ENCODE assay signal across 8 cellular contexts in genomic region chr21:36699026-36699545, GRCh38. TPM values are rescaled to one million over a fixed set of nuclear protein-coding genes. Genes with fewer than 3 reads are reported as not detected.
DNase-seq lines count a peak whose midpoint lies in the region; ATAC-seq and TF ChIP-seq lines count a peak whose summit lies in the region.

Gene SIM2, plus strand, starts transcription at chr21:36699115. Its CDS starts 632 bp downstream, at chr21:36699747.

- DNase-seq in SK-N-SH = peak; percentile 58
- DNase-seq in NT2/D1 (ENCODE audit: low read depth, low spot score) = no peak
- peak; percentile 30 for DNase-seq in fibroblast of mammary gland (ENCODE audit: low read depth)
- DNase-seq in sigmoid colon = no peak
- no peak for DNase-seq in Karpas-422
- no peak for DNase-seq in putamen (ENCODE audit: low spot score)

- intact Hi-C loops in sigmoid colon (cut with DNase I) = no loop called here

- no CpG with 5 or more reads among the region's 64 CpGs for WGBS in SK-N-SH (ENCODE audit: low lambda C conversion rate)
- 1 to 2% methylated on average over 64 of the region's 64 CpGs for whole genome bisulfite sequencing in sigmoid colon, 2 donors

- H3K9me2 ChIP-seq in SK-N-SH (no peaks in the 10 kb centered on the region), Karpas-422 (replicated peaks; ENCODE audit: insufficient read depth, low read length) (no peaks in the 10 kb centered on the region)

- H3K36me3 ChIP-seq in SK-N-SH (replicated peaks in 1 of 2; ENCODE audit: control insufficient read depth in 1 of 2, insufficient read depth in 2 of 2, low read length in 1 of 2) (no peaks in the 10 kb centered on the region), NT2/D1 (ENCODE audit: insufficient read depth, insufficient read length, low read length) (no peaks in the 10 kb centered on the region), sigmoid colon (no peaks in the 10 kb centered on the region), Karpas-422 (ENCODE audit: insufficient read depth, low read length) (no peaks in the 10 kb centered on the region)

- ATAC-seq in SK-N-SH treated with all-trans-retinoic acid at 6 μM for 48 hours = no peak
- no peak for ATAC-seq in GM18511 (IDR thresholded peaks at IDR 0.05; ENCODE audit: unreplicated experiment)

- no peak within 1 kb of the TSS for H3K9ac ChIP-seq in SK-N-SH
- peak within 1 kb of the TSS; percentile 72 for H3K9ac ChIP-seq in NT2/D1 (ENCODE audit: insufficient read length, low read depth)
- no peak within 1 kb of the TSS for H3K9ac ChIP-seq in Karpas-422 (ENCODE audit: low read length)

- TF ChIP-seq EP300 in SK-N-SH (IDR thresholded peaks at IDR 0.05; ENCODE audit: borderline replicate concordance in 1 of 2, low read depth in 1 of 2, low read length in 1 of 2) (no peak), sigmoid colon (IDR thresholded peaks at IDR 0.05) (no peak)

- H3K4me3 ChIP-seq in SK-N-SH (ENCODE audit: low read depth in 2 of 2, low read length in 1 of 2) (no peak within 1 kb of the TSS), NT2/D1 (ENCODE audit: insufficient read length, low read depth) (peak within 1 kb of the TSS; percentile 23), fibroblast of mammary gland (ENCODE audit: control insufficient read depth, low read depth, low read length) (no peak within 1 kb of the TSS), sigmoid colon (peak within 1 kb of the TSS; percentile 10 to 48 (median 36)), Karpas-422 (ENCODE audit: low read length) (no peak within 1 kb of the TSS)

- no peaks in the 10 kb centered on the region for H3K9me3 ChIP-seq in SK-N-SH
- no peaks in the 10 kb centered on the region for H3K9me3 ChIP-seq in NT2/D1 (ENCODE audit: insufficient read depth, low read length)
- no peaks in the 10 kb centered on the region for H3K9me3 ChIP-seq in sigmoid colon
- H3K9me3 ChIP-seq in Karpas-422 (ENCODE audit: low read length) = no peaks in the 10 kb centered on the region; the same call in 1 of the 2 replicates

- CTCF ChIA-PET in SK-N-SH (lab: Yijun Ruan, JAX) = interaction anchor here (0.8 to 1.5 kb wide), 3 partner anchors 10 to 155 kb away, joined by 3 to 4 read pairs (median 3); no protein-coding TSS in a partner anchor

- POLR2A ChIA-PET in SK-N-SH (lab: Yijun Ruan, JAX) = no interaction called here

- H3K27ac ChIP-seq in SK-N-SH (ENCODE audit: low read depth in 2 of 2, low read length in 1 of 2) (no peak within 1 kb of the TSS), sigmoid colon (peak within 1 kb of the TSS in 1 of 4 donors; percentile 46), Karpas-422 (ENCODE audit: low read length) (no peak within 1 kb of the TSS)

- TF ChIP-seq RAD21 in SK-N-SH (IDR thresholded peaks at IDR 0.05; ENCODE audit: low read length) = no peak

- H3K4me2 ChIP-seq in SK-N-SH (peak within 1 kb of the TSS; percentile 76; the same call in 1 of the 2 replicates), Karpas-422 (ENCODE audit: low read depth, low read length, poor library complexity, severe bottlenecking) (no peak within 1 kb of the TSS)

- no peak for TF ChIP-seq CTCF in SK-N-SH (IDR thresholded peaks at IDR 0.05)
- no peak for TF ChIP-seq CTCF in fibroblast of mammary gland (conservative IDR thresholded peaks at IDR 0.05; ENCODE audit: control insufficient read depth, insufficient read depth, low read depth, low read length)
- no peak for TF ChIP-seq CTCF in sigmoid colon (IDR thresholded peaks at IDR 0.05)

- H3F3A ChIP-seq in SK-N-SH (replicated peaks; ENCODE audit: insufficient read depth) = no peaks in the 10 kb centered on the region

- H3K27me3 ChIP-seq in SK-N-SH (ENCODE audit: insufficient read depth) = peaks cover 98% of the 10 kb centered on the region
- H3K27me3 ChIP-seq in NT2/D1 (ENCODE audit: insufficient read depth, insufficient read length) = peaks cover 99% of the 10 kb centered on the region
- H3K27me3 ChIP-seq in sigmoid colon = peaks cover 75 to 100% (median 96%) of the 10 kb centered on the region in 3 donors
- no peaks in the 10 kb centered on the region for H3K27me3 ChIP-seq in Karpas-422 (ENCODE audit: low read length)

- no peak within 1 kb of the TSS for H2AFZ ChIP-seq in SK-N-SH (ENCODE audit: low read depth)
- no peak within 1 kb of the TSS for H2AFZ ChIP-seq in Karpas-422 (ENCODE audit: low read length)

- H3K4me1 ChIP-seq in SK-N-SH (ENCODE audit: control insufficient read depth in 1 of 2, insufficient read depth in 2 of 2, low read depth in 1 of 2, low read length in 1 of 2) (peaks cover 0 to 6% of the 10 kb centered on the region in 2 experiments; a peak in 2 of 4 replicates), NT2/D1 (ENCODE audit: insufficient read depth, insufficient read length) (peaks cover 51% of the 10 kb centered on the region), sigmoid colon (peaks cover 0 to 55% (median 44%) of the 10 kb centered on the region in 4 donors), Karpas-422 (ENCODE audit: low read length) (no peaks in the 10 kb centered on the region)

- H3K79me2 ChIP-seq in SK-N-SH (ENCODE audit: insufficient read depth) = no peaks in the 10 kb centered on the region
- H3K79me2 ChIP-seq in Karpas-422 (ENCODE audit: low read length) = no peaks in the 10 kb centered on the region

- H4K20me1 ChIP-seq in SK-N-SH (ENCODE audit: insufficient read depth) = peaks cover 23% of the 10 kb centered on the region; the same call in 1 of the 2 replicates
- no peaks in the 10 kb centered on the region for H4K20me1 ChIP-seq in Karpas-422 (ENCODE audit: insufficient read depth, low read depth, low read length)

- no peak for TF ChIP-seq POLR2A in sigmoid colon (IDR thresholded peaks at IDR 0.05)

TF ChIP-seq in SK-N-SH, 30 proteins besides CTCF, POLR2A, EP300 and RAD21:
- TF ChIP-seq FOSL2 (IDR thresholded peaks at IDR 0.05; ENCODE audit: borderline replicate concordance, low read depth) (no peak), EZH2phosphoT487 (IDR thresholded peaks at IDR 0.05; ENCODE audit: borderline replicate concordance, low read depth) (peak; percentile 81; the same call in 1 of the 2 replicates)

TF ChIP-seq in SK-N-SH treated with all-trans-retinoic acid at 6 μM for 48 hours, 23 proteins besides CTCF, POLR2A, EP300 and RAD21 (continues in another document):
- no peak for TF ChIP-seq TOX (CRISPR knock-in tag; IDR thresholded peaks at IDR 0.05; ENCODE audit: borderline replicate concordance)
- no peak for TF ChIP-seq CREB5 (CRISPR knock-in tag; IDR thresholded peaks at IDR 0.05; ENCODE audit: low read depth)
- no peak for TF ChIP-seq ARNTL (CRISPR knock-in tag; IDR thresholded peaks at IDR 0.05; ENCODE audit: borderline replicate concordance, low read depth)
- TF ChIP-seq CSRNP3 (CRISPR knock-in tag; IDR thresholded peaks at IDR 0.05) = no peak
- TF ChIP-seq GLIS3 (CRISPR knock-in tag; IDR thresholded peaks at IDR 0.05) = no peak
- no peak for TF ChIP-seq ZC3H10 (CRISPR knock-in tag; IDR thresholded peaks at IDR 0.05)
- TF ChIP-seq CSDC2 (CRISPR knock-in tag; IDR thresholded peaks at IDR 0.05) = no peak
- TF ChIP-seq SNAI2 (CRISPR knock-in tag; IDR thresholded peaks at IDR 0.05) = no peak
- TF ChIP-seq, protein P1, sequence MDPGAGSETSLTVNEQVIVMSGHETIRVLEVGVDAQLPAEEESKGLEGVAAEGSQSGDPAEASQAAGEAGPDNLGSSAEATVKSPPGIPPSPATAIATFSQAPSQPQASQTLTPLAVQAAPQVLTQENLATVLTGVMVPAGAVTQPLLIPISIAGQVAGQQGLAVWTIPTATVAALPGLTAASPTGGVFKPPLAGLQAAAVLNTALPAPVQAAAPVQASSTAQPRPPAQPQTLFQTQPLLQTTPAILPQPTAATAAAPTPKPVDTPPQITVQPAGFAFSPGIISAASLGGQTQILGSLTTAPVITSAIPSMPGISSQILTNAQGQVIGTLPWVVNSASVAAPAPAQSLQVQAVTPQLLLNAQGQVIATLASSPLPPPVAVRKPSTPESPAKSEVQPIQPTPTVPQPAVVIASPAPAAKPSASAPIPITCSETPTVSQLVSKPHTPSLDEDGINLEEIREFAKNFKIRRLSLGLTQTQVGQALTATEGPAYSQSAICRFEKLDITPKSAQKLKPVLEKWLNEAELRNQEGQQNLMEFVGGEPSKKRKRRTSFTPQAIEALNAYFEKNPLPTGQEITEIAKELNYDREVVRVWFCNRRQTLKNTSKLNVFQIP (CRISPR knock-in tag; IDR thresholded peaks at IDR 0.05; ENCODE audit: borderline replicate concordance, low read depth) = no peak
- no peak for TF ChIP-seq ESRRG (CRISPR knock-in tag; IDR thresholded peaks at IDR 0.05)
- TF ChIP-seq TCF4 (CRISPR knock-in tag; IDR thresholded peaks at IDR 0.05; ENCODE audit: borderline replicate concordance) = no peak
- TF ChIP-seq RARB (CRISPR knock-in tag; IDR thresholded peaks at IDR 0.05) = no peak

RNA-seq across cellular contexts. Expression of gene SIM2, which starts in this region (rescaled TPM):
- polyA plus RNA-seq in SK-N-SH (2012; rRNA removed) (not detected in 2 replicates), sigmoid colon (under 1 TPM in 2 of 3 donors, not detected in 1; 0.01 to 0.60 TPM)
- polyA plus RNA-seq in SK-N-SH (2012; cell fraction: cytosol; rRNA removed) = not detected in 2 replicates
- polyA plus RNA-seq in SK-N-SH (2012; cell fraction: nucleus; rRNA removed) = not detected in 2 replicates
- not detected for total RNA-seq in sigmoid colon
- total RNA-seq in Karpas-422 (2014; rRNA removed; shearing (Covaris generic); ENCODE audit: low replicate concordance) = not detected in 2 replicates

Comparison
In these comparisons a context has a peak if more than half of its experiments do, and no peak if none do; other contexts are left out.
1. Peak in DNase-seq and H3K4me2 ChIP-seq in SK-N-SH; RNA of the gene not detected or under 1 TPM.
2. H3K4me3 ChIP-seq: peak in NT2/D1 (single experiment) and sigmoid colon (4 of 4); none in SK-N-SH (0 of 2), fibroblast of mammary gland (single experiment) and Karpas-422 (single experiment).